1 cellular context compared by ENCODE assay signal in the genomic region with DNA sequence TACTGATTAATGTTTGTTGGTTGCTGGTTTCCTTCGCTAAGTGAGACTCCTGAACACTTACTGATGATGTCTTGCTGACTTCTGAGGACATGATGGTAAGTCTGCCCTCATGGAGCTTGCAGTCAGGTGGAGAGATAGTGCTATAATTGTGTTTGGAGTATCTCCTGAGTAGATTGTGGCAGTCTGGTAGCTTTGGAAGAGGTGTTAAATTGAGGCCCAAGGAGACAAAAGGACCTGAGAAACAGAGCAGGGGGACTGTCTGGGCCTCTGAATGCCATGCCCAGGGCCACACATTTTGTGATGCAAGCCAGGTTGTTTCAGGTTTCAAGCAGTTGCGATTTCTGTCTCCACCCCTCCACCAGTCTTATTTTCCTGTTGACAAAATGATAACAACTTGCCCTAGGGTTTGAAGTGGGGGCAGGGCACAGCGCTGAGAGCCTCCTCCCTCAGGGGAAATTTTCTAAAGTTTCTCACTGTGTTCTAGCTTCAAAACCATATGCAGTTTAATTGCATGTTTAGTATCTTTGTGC.
TF ChIP-seq lines count a peak whose summit lies in the region.

No MANE protein-coding gene starts in this region.

TF ChIP-seq in K562, 482 proteins besides CTCF, POLR2A, EP300 and RAD21 (continued from another document and continues in another):
- TF ChIP-seq, protein P1, sequence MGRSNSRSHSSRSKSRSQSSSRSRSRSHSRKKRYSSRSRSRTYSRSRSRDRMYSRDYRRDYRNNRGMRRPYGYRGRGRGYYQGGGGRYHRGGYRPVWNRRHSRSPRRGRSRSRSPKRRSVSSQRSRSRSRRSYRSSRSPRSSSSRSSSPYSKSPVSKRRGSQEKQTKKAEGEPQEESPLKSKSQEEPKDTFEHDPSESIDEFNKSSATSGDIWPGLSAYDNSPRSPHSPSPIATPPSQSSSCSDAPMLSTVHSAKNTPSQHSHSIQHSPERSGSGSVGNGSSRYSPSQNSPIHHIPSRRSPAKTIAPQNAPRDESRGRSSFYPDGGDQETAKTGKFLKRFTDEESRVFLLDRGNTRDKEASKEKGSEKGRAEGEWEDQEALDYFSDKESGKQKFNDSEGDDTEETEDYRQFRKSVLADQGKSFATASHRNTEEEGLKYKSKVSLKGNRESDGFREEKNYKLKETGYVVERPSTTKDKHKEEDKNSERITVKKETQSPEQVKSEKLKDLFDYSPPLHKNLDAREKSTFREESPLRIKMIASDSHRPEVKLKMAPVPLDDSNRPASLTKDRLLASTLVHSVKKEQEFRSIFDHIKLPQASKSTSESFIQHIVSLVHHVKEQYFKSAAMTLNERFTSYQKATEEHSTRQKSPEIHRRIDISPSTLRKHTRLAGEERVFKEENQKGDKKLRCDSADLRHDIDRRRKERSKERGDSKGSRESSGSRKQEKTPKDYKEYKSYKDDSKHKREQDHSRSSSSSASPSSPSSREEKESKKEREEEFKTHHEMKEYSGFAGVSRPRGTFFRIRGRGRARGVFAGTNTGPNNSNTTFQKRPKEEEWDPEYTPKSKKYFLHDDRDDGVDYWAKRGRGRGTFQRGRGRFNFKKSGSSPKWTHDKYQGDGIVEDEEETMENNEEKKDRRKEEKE (IDR thresholded peaks at IDR 0.05; ENCODE audit: borderline replicate concordance in 1 of 2, control insufficient read depth in 1 of 2, low read depth in 2 of 2, low read length in 1 of 2) = no peak
- TF ChIP-seq PML (IDR thresholded peaks at IDR 0.05; ENCODE audit: low read length) (no peak), FOS (IDR thresholded peaks at IDR 0.05; ENCODE audit: extremely low read depth, insufficient read length) (no peak), IFI16 (CRISPR knock-in tag; IDR thresholded peaks at IDR 0.05) (no peak), PHF21A (IDR thresholded peaks at IDR 0.05; ENCODE audit: borderline replicate concordance, low read depth) (no peak), U2AF1 (optimal IDR thresholded peaks at IDR 0.05; ENCODE audit: low read depth, low read length) (no peak), EGR1 (conservative IDR thresholded peaks at IDR 0.05) (no peak), WHSC1 (IDR thresholded peaks at IDR 0.05; ENCODE audit: low read length) (no peak), STAT5A (IDR thresholded peaks at IDR 0.05; ENCODE audit: borderline replicate concordance, low read length) (no peak), CBX5 (IDR thresholded peaks at IDR 0.05; ENCODE audit: borderline replicate concordance, low read depth) (no peak), ZNF431 (CRISPR knock-in tag; IDR thresholded peaks at IDR 0.05) (no peak), NFE2 (IDR thresholded peaks at IDR 0.05; ENCODE audit: low read depth) (no peak), GTF2A2 (tag; IDR thresholded peaks at IDR 0.05) (no peak), FOXA3 (CRISPR knock-in tag; conservative IDR thresholded peaks at IDR 0.05 in 1 of 2, IDR thresholded peaks at IDR 0.05 in 1 of 2) (peak in 1 of 2 experiments; percentile 59; a peak in 3 of 4 replicates), CEBPB (tag; IDR thresholded peaks at IDR 0.05) (peak; percentile 65), FOXA1 (IDR thresholded peaks at IDR 0.05; ENCODE audit: borderline replicate concordance) (no peak), NFATC3 (IDR thresholded peaks at IDR 0.05) (no peak), MCM2 (IDR thresholded peaks at IDR 0.05; ENCODE audit: low read depth) (no peak), FOXJ3 (CRISPR knock-in tag; IDR thresholded peaks at IDR 0.05) (no peak), ESRRB (CRISPR knock-in tag; IDR thresholded peaks at IDR 0.05; ENCODE audit: borderline replicate concordance) (no peak), ZKSCAN3 (CRISPR knock-in tag; IDR thresholded peaks at IDR 0.05) (no peak), CBFB (CRISPR knock-in tag; IDR thresholded peaks at IDR 0.05) (no peak), ZNF76 (CRISPR knock-in tag; IDR thresholded peaks at IDR 0.05; ENCODE audit: borderline replicate concordance) (no peak), TEAD2 (tag; IDR thresholded peaks at IDR 0.05) (no peak), MYBL2 (IDR thresholded peaks at IDR 0.05; ENCODE audit: low read depth) (no peak), MYBL2 (CRISPR knock-in tag; IDR thresholded peaks at IDR 0.05; ENCODE audit: borderline replicate concordance) (no peak), DMBX1 (CRISPR knock-in tag; IDR thresholded peaks at IDR 0.05; ENCODE audit: borderline replicate concordance) (peak; percentile 69; the same call in 1 of the 2 replicates), ZNF217 (CRISPR knock-in tag; IDR thresholded peaks at IDR 0.05) (no peak), GTF2F1 (IDR thresholded peaks at IDR 0.05; ENCODE audit: low read depth, low read length) (no peak), NFRKB (IDR thresholded peaks at IDR 0.05; ENCODE audit: low read depth) (no peak), ARHGAP35 (IDR thresholded peaks at IDR 0.05; ENCODE audit: partially characterized antibody) (no peak), ZNF134 (CRISPR knock-in tag; conservative IDR thresholded peaks at IDR 0.05) (no peak), HNRNPK (IDR thresholded peaks at IDR 0.05; ENCODE audit: low read depth, low read length, poor library complexity, severe bottlenecking) (no peak), MCM3 (IDR thresholded peaks at IDR 0.05) (no peak), ZNF586 (CRISPR knock-in tag; conservative IDR thresholded peaks at IDR 0.05) (no peak)
- TF ChIP-seq, protein P2, sequence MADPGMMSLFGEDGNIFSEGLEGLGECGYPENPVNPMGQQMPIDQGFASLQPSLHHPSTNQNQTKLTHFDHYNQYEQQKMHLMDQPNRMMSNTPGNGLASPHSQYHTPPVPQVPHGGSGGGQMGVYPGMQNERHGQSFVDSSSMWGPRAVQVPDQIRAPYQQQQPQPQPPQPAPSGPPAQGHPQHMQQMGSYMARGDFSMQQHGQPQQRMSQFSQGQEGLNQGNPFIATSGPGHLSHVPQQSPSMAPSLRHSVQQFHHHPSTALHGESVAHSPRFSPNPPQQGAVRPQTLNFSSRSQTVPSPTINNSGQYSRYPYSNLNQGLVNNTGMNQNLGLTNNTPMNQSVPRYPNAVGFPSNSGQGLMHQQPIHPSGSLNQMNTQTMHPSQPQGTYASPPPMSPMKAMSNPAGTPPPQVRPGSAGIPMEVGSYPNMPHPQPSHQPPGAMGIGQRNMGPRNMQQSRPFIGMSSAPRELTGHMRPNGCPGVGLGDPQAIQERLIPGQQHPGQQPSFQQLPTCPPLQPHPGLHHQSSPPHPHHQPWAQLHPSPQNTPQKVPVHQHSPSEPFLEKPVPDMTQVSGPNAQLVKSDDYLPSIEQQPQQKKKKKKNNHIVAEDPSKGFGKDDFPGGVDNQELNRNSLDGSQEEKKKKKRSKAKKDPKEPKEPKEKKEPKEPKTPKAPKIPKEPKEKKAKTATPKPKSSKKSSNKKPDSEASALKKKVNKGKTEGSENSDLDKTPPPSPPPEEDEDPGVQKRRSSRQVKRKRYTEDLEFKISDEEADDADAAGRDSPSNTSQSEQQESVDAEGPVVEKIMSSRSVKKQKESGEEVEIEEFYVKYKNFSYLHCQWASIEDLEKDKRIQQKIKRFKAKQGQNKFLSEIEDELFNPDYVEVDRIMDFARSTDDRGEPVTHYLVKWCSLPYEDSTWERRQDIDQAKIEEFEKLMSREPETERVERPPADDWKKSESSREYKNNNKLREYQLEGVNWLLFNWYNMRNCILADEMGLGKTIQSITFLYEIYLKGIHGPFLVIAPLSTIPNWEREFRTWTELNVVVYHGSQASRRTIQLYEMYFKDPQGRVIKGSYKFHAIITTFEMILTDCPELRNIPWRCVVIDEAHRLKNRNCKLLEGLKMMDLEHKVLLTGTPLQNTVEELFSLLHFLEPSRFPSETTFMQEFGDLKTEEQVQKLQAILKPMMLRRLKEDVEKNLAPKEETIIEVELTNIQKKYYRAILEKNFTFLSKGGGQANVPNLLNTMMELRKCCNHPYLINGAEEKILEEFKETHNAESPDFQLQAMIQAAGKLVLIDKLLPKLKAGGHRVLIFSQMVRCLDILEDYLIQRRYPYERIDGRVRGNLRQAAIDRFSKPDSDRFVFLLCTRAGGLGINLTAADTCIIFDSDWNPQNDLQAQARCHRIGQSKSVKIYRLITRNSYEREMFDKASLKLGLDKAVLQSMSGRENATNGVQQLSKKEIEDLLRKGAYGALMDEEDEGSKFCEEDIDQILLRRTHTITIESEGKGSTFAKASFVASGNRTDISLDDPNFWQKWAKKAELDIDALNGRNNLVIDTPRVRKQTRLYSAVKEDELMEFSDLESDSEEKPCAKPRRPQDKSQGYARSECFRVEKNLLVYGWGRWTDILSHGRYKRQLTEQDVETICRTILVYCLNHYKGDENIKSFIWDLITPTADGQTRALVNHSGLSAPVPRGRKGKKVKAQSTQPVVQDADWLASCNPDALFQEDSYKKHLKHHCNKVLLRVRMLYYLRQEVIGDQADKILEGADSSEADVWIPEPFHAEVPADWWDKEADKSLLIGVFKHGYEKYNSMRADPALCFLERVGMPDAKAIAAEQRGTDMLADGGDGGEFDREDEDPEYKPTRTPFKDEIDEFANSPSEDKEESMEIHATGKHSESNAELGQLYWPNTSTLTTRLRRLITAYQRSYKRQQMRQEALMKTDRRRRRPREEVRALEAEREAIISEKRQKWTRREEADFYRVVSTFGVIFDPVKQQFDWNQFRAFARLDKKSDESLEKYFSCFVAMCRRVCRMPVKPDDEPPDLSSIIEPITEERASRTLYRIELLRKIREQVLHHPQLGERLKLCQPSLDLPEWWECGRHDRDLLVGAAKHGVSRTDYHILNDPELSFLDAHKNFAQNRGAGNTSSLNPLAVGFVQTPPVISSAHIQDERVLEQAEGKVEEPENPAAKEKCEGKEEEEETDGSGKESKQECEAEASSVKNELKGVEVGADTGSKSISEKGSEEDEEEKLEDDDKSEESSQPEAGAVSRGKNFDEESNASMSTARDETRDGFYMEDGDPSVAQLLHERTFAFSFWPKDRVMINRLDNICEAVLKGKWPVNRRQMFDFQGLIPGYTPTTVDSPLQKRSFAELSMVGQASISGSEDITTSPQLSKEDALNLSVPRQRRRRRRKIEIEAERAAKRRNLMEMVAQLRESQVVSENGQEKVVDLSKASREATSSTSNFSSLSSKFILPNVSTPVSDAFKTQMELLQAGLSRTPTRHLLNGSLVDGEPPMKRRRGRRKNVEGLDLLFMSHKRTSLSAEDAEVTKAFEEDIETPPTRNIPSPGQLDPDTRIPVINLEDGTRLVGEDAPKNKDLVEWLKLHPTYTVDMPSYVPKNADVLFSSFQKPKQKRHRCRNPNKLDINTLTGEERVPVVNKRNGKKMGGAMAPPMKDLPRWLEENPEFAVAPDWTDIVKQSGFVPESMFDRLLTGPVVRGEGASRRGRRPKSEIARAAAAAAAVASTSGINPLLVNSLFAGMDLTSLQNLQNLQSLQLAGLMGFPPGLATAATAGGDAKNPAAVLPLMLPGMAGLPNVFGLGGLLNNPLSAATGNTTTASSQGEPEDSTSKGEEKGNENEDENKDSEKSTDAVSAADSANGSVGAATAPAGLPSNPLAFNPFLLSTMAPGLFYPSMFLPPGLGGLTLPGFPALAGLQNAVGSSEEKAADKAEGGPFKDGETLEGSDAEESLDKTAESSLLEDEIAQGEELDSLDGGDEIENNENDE (IDR thresholded peaks at IDR 0.05; ENCODE audit: low read depth, low read length) = no peak
- TF ChIP-seq, protein P3, sequence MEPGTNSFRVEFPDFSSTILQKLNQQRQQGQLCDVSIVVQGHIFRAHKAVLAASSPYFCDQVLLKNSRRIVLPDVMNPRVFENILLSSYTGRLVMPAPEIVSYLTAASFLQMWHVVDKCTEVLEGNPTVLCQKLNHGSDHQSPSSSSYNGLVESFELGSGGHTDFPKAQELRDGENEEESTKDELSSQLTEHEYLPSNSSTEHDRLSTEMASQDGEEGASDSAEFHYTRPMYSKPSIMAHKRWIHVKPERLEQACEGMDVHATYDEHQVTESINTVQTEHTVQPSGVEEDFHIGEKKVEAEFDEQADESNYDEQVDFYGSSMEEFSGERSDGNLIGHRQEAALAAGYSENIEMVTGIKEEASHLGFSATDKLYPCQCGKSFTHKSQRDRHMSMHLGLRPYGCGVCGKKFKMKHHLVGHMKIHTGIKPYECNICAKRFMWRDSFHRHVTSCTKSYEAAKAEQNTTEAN (CRISPR knock-in tag; IDR thresholded peaks at IDR 0.05) = no peak
- TF ChIP-seq, protein P4, sequence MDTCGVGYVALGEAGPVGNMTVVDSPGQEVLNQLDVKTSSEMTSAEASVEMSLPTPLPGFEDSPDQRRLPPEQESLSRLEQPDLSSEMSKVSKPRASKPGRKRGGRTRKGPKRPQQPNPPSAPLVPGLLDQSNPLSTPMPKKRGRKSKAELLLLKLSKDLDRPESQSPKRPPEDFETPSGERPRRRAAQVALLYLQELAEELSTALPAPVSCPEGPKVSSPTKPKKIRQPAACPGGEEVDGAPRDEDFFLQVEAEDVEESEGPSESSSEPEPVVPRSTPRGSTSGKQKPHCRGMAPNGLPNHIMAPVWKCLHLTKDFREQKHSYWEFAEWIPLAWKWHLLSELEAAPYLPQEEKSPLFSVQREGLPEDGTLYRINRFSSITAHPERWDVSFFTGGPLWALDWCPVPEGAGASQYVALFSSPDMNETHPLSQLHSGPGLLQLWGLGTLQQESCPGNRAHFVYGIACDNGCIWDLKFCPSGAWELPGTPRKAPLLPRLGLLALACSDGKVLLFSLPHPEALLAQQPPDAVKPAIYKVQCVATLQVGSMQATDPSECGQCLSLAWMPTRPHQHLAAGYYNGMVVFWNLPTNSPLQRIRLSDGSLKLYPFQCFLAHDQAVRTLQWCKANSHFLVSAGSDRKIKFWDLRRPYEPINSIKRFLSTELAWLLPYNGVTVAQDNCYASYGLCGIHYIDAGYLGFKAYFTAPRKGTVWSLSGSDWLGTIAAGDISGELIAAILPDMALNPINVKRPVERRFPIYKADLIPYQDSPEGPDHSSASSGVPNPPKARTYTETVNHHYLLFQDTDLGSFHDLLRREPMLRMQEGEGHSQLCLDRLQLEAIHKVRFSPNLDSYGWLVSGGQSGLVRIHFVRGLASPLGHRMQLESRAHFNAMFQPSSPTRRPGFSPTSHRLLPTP (IDR thresholded peaks at IDR 0.05; ENCODE audit: borderline replicate concordance, extremely low read depth, insufficient read length) = no peak
- TF ChIP-seq, protein P5, sequence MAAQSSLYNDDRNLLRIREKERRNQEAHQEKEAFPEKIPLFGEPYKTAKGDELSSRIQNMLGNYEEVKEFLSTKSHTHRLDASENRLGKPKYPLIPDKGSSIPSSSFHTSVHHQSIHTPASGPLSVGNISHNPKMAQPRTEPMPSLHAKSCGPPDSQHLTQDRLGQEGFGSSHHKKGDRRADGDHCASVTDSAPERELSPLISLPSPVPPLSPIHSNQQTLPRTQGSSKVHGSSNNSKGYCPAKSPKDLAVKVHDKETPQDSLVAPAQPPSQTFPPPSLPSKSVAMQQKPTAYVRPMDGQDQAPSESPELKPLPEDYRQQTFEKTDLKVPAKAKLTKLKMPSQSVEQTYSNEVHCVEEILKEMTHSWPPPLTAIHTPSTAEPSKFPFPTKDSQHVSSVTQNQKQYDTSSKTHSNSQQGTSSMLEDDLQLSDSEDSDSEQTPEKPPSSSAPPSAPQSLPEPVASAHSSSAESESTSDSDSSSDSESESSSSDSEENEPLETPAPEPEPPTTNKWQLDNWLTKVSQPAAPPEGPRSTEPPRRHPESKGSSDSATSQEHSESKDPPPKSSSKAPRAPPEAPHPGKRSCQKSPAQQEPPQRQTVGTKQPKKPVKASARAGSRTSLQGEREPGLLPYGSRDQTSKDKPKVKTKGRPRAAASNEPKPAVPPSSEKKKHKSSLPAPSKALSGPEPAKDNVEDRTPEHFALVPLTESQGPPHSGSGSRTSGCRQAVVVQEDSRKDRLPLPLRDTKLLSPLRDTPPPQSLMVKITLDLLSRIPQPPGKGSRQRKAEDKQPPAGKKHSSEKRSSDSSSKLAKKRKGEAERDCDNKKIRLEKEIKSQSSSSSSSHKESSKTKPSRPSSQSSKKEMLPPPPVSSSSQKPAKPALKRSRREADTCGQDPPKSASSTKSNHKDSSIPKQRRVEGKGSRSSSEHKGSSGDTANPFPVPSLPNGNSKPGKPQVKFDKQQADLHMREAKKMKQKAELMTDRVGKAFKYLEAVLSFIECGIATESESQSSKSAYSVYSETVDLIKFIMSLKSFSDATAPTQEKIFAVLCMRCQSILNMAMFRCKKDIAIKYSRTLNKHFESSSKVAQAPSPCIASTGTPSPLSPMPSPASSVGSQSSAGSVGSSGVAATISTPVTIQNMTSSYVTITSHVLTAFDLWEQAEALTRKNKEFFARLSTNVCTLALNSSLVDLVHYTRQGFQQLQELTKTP (IDR thresholded peaks at IDR 0.05; ENCODE audit: low read depth in 1 of 2, partially characterized antibody in 2 of 2) = peak in 1 of 2 experiments; percentile 57
